ENCODE assay signal across 8 cellular contexts in genomic region chr12:14416658-14417057, GRCh38. TPM values are rescaled to one million over a fixed set of nuclear protein-coding genes. Genes with fewer than 3 reads are reported as not detected.
DNase-seq lines count a peak whose midpoint lies in the region; ATAC-seq, FAIRE-seq and TF ChIP-seq lines count a peak whose summit lies in the region.

No MANE protein-coding gene starts in this region.

- peaks cover 29 to 39% (median 29%) of the 10 kb centered on the region in 3 donors for H3K4me1 Mint-ChIP-seq in naive B cell

- H3K9me3 Mint-ChIP-seq in naive B cell = peaks cover 0 to 35% (median 17%) of the 10 kb centered on the region in 7 donors

- peak overlapping the region in 6 of 8 donors; percentile 1 to 68 (median 56) for H3K4me3 Mint-ChIP-seq in naive B cell

- no peaks in the 10 kb centered on the region for H3K27me3 Mint-ChIP-seq in naive B cell

- DNase-seq in BJ (ENCODE audit: low read depth) = no peak
- peak; percentile 12 for DNase-seq in HK-2 (ENCODE audit: unreplicated experiment)
- DNase-seq in SK-N-DZ (ENCODE audit: low spot score) = peak; percentile 88
- peak; percentile 33 for DNase-seq in naive B cell
- no peak for DNase-seq in colonic mucosa

- intact Hi-C loops in colonic mucosa (cut with DNase I) = no loop called here

- no peak overlapping the region for H3K9ac ChIP-seq in colonic mucosa (ENCODE audit: low read depth in 2 of 2, low read length in 2 of 2)

- H3K27ac ChIP-seq in colonic mucosa = no peak overlapping the region

- no peaks in the 10 kb centered on the region for H3K27me3 ChIP-seq in BJ (ENCODE audit: control insufficient read depth, insufficient read depth, low read length)
- H3K27me3 ChIP-seq in colonic mucosa = no peaks in the 10 kb centered on the region

- POLR2A ChIA-PET in BJ (lab: Charles Lee) = no interaction called here

- peak; percentile 21; the same call in 1 of the 2 replicates for TF ChIP-seq CTCF in BJ (IDR thresholded peaks at IDR 0.05; ENCODE audit: insufficient read depth, low read depth, low read length)
- TF ChIP-seq CTCF in colonic mucosa (IDR thresholded peaks at IDR 0.05) = no peak

- H3K4me1 ChIP-seq in colonic mucosa = peaks cover 8% of the 10 kb centered on the region

- CTCF ChIA-PET in BJ (lab: Yijun Ruan, JAX) = interaction anchor here (0.7 to 1.2 kb wide), 4 partner anchors 51 to 178 kb away, joined by 3 to 7 read pairs (median 3); no protein-coding TSS in a partner anchor

- peak; percentile 69 for FAIRE-seq in endometrium (lab: Jason Lieb, UNC)

- ATAC-seq in naive B cell (ENCODE audit: low read depth in 2 of 2) (peak; percentile 85 to 87), HG02970 (IDR thresholded peaks at IDR 0.05; ENCODE audit: low FRiP score, unreplicated experiment) (no peak), HG03045 (IDR thresholded peaks at IDR 0.05; ENCODE audit: unreplicated experiment) (no peak)

- peaks cover 28 to 42% of the 10 kb centered on the region in 2 donors for H3K36me3 Mint-ChIP-seq in naive B cell

- H3K36me3 ChIP-seq in BJ (ENCODE audit: control insufficient read depth, insufficient read depth, low read length) (no peaks in the 10 kb centered on the region), colonic mucosa (no peaks in the 10 kb centered on the region)

- H3K27ac Mint-ChIP-seq in naive B cell = peak overlapping the region in 2 of 6 donors; percentile 29 to 79

- H3K4me3 ChIP-seq in BJ (ENCODE audit: low read depth, low read length) (no peak overlapping the region), colonic mucosa (no peak overlapping the region)

- H3K9me3 ChIP-seq in colonic mucosa = no peaks in the 10 kb centered on the region

RNA-seq across cellular contexts. Expression of gene ATF7IP, which starts 51.2 kb away (rescaled TPM):
- polyA plus RNA-seq in BJ (2011; rRNA removed) = 8.1 and 10.2 TPM in 2 replicates
- 32.6 and 42.2 TPM in 2 replicates for polyA minus RNA-seq in BJ (2011; rRNA and poly(A)+ RNA removed)
- 25.8 and 25.9 TPM in 2 replicates for polyA plus RNA-seq in SK-N-DZ (2014; cell fraction: cytosol; rRNA removed)
- polyA plus RNA-seq in SK-N-DZ (2014; cell fraction: nucleus; rRNA removed) = 12.0 and 18.1 TPM in 2 replicates
- 100 to 1,000 TPM; 192 to 410 (median 247) TPM for polyA plus RNA-seq in naive B cell (ENCODE audit: low read depth in 6 of 6)
- 10 to 100 TPM; 36.2 to 44.9 TPM for total RNA-seq in colonic mucosa

Comparison
In these comparisons a context has a peak if more than half of its experiments do, and no peak if none do; other contexts are left out.
1. DNase-seq: peak in HK-2 (single experiment), SK-N-DZ (single experiment) and naive B cell (single experiment); none in BJ (single experiment) and colonic mucosa (single experiment).
2. ATAC-seq: peak in naive B cell (2 of 2); none in HG02970 (single experiment) and HG03045 (single experiment).
3. RNA of gene ATF7IP, which starts 51.2 kb away (polyA plus RNA-seq): 192 to 410 TPM in naive B cell; 8.1 to 10.2 TPM in BJ; every median in the first group is over 10 times any median in the second.